In genomic region chr7:41481353-41481752, GRCh38 we compare ENCODE assay signal across 25 cellular contexts.
DNase-seq lines count a peak whose midpoint lies in the region; ATAC-seq and TF ChIP-seq lines count a peak whose summit lies in the region.
"Had no signal": no experiment of that assay in that cellular context is flagged by ENCODE, and none has a peak within 500 bp of the region (broad histone marks: within the 10 kb centered on the region; RNA-seq: fewer than 3 reads in every experiment).

No MANE protein-coding gene starts in this region.

- H3K4me1 ChIP-seq in adipocyte (ENCODE audit: control insufficient read depth, insufficient read depth, low read length): peaks cover 5% of the 10 kb centered on the region
- no peaks in the 10 kb centered on the region for H3K4me1 ChIP-seq in naive thymus-derived CD4-positive, alpha-beta T cell (ENCODE audit: control insufficient read depth in 2 of 2, insufficient read depth in 2 of 2, low read length in 2 of 2)
- H3K4me1 ChIP-seq: BE2C, SJCRH30 had no signal

- H3K27me3 Mint-ChIP-seq in activated T-cell treated with anti-CD3 and anti-CD28 coated beads, Interleukin-2, amount 50 U/mL, for 4 hours (ENCODE audit: low read depth): no peaks in the 10 kb centered on the region
- H3K27me3 Mint-ChIP-seq in naive thymus-derived CD4-positive, alpha-beta T cell: peaks cover 0 to 4% (median 0%) of the 10 kb centered on the region in 5 donors
- H3K27me3 Mint-ChIP-seq: CD8-positive, alpha-beta memory T cell had no signal

- no peak overlapping the region for H3K4me3 Mint-ChIP-seq in activated T-cell treated with anti-CD3 and anti-CD28 coated beads, Interleukin-2, amount 50 U/mL, for 4 hours
- H3K4me3 Mint-ChIP-seq in naive thymus-derived CD4-positive, alpha-beta T cell: no peak overlapping the region
- H3K4me3 Mint-ChIP-seq: CD14-positive monocyte; CD8-positive, alpha-beta memory T cell had no signal

- no peaks in the 10 kb centered on the region for H3K27me3 ChIP-seq in adipocyte (replicated peaks; ENCODE audit: control insufficient read depth, insufficient read depth, low read length)
- H3K27me3 ChIP-seq in naive thymus-derived CD4-positive, alpha-beta T cell (ENCODE audit: control insufficient read depth in 2 of 2, insufficient read depth in 2 of 2, low read length in 2 of 2): no peaks in the 10 kb centered on the region
- H3K27me3 ChIP-seq: BE2C, SJCRH30 had no signal

- CTCF ChIA-PET in GM10248 (lab: Yijun Ruan, JAX): no interaction called here
- CTCF ChIA-PET in naive thymus-derived CD4-positive, alpha-beta T cell (lab: Charles Lee): no interaction called here

- no peak for ATAC-seq in activated T-cell treated with anti-CD3 and anti-CD28 coated beads, Interleukin-2, amount 50 U/mL, for 4 hours
- ATAC-seq in naive thymus-derived CD4-positive, alpha-beta T cell: no peak
- ATAC-seq: HepG2, K562, Right ventricle myocardium inferior had no signal

- H3K36me3 Mint-ChIP-seq in activated T-cell treated with anti-CD3 and anti-CD28 coated beads, Interleukin-2, amount 50 U/mL, for 4 hours (ENCODE audit: insufficient read depth): no peaks in the 10 kb centered on the region
- no peaks in the 10 kb centered on the region for H3K36me3 Mint-ChIP-seq in naive thymus-derived CD4-positive, alpha-beta T cell
- H3K36me3 Mint-ChIP-seq: CD14-positive monocyte; CD8-positive, alpha-beta memory T cell had no signal

- no peak overlapping the region for H3K27ac Mint-ChIP-seq in naive thymus-derived CD4-positive, alpha-beta T cell
- H3K27ac Mint-ChIP-seq: CD14-positive monocyte; CD8-positive, alpha-beta memory T cell had no signal

- H3K4me3 ChIP-seq in AG10803 (ENCODE audit: low read length) (no peak overlapping the region), adipocyte (ENCODE audit: low read length) (no peak overlapping the region)
- H3K4me3 ChIP-seq in naive thymus-derived CD4-positive, alpha-beta T cell (ENCODE audit: low read length): no peak overlapping the region
- H3K4me3 ChIP-seq: K562, PC-9, SJCRH30 had no signal

- DNase-seq in AG10803 (ENCODE audit: low read depth): peak; percentile 43
- DNase-seq in adipocyte (ENCODE audit: low read depth): peak; percentile 84
- peak; percentile 74 for DNase-seq in fibroblast of gingiva (ENCODE audit: low read depth)
- DNase-seq in iris pigment epithelial cell (ENCODE audit: low read depth): peak; percentile 71
- no peak for DNase-seq in GOT3 (lab: John Stamatoyannopoulos, UW)
- no peak for DNase-seq in activated T-cell treated with anti-CD3 and anti-CD28 coated beads, Interleukin-2, amount 50 U/mL, for 4 hours
- DNase-seq in GM10248 (ENCODE audit: extremely low spot score): no peak
- no peak for DNase-seq in naive thymus-derived CD4-positive, alpha-beta T cell
- DNase-seq: BE2C; CD8-positive, alpha-beta memory T cell; DMS79 treated with DMSO at 0.1 percent for 48 hours; Kasumi-1; NCI-H1105 treated with DMSO at 0.1 percent for 48 hours; NCI-H146; NCI-H1930; NCI-H2107; NCI-H446; NCI-H524 treated with DMSO at 0.1 percent for 48 hours; NCI-H82; PC-9; SJCRH30 had no signal

- no peak overlapping the region for H3K9ac ChIP-seq in adipocyte (ENCODE audit: low read length)

- H3K4me1 Mint-ChIP-seq in activated T-cell treated with anti-CD3 and anti-CD28 coated beads, Interleukin-2, amount 50 U/mL, for 4 hours (ENCODE audit: low read depth): no peaks in the 10 kb centered on the region
- H3K4me1 Mint-ChIP-seq in naive thymus-derived CD4-positive, alpha-beta T cell: no peaks in the 10 kb centered on the region
- H3K4me1 Mint-ChIP-seq: CD8-positive, alpha-beta memory T cell had no signal

- no peaks in the 10 kb centered on the region for H3K9me3 Mint-ChIP-seq in activated T-cell treated with anti-CD3 and anti-CD28 coated beads, Interleukin-2, amount 50 U/mL, for 4 hours
- peaks cover 0 to 14% (median 5%) of the 10 kb centered on the region in 11 donors for H3K9me3 Mint-ChIP-seq in naive thymus-derived CD4-positive, alpha-beta T cell

- no peaks in the 10 kb centered on the region for H3K36me3 ChIP-seq in adipocyte (ENCODE audit: control insufficient read depth, insufficient read depth, low read length, severe bottlenecking)
- H3K36me3 ChIP-seq in naive thymus-derived CD4-positive, alpha-beta T cell (ENCODE audit: control insufficient read depth in 2 of 3, insufficient read depth in 3 of 3, low read length in 3 of 3): no peaks in the 10 kb centered on the region
- H3K36me3 ChIP-seq: BE2C, SJCRH30 had no signal

- no peak for TF ChIP-seq CTCF in AG10803 (conservative IDR thresholded peaks at IDR 0.05; ENCODE audit: low read length)
- TF ChIP-seq CTCF in GM10248 (IDR thresholded peaks at IDR 0.05; ENCODE audit: control extremely low read depth, extremely low read depth, low read depth, missing control alignments): no peak

- no peak overlapping the region for H3K27ac ChIP-seq in naive thymus-derived CD4-positive, alpha-beta T cell (ENCODE audit: low read depth, low read length)
- H3K27ac ChIP-seq: PC-9, SJCRH30 had no signal

- intact Hi-C loops in naive thymus-derived CD4-positive, alpha-beta T cell (cut with micrococcal nuclease): no loop called here

- peaks cover 10% of the 10 kb centered on the region for H3K9me3 ChIP-seq in adipocyte (ENCODE audit: control insufficient read depth, low read length)
- H3K9me3 ChIP-seq in naive thymus-derived CD4-positive, alpha-beta T cell (ENCODE audit: control insufficient read depth in 2 of 3, low read length in 3 of 3): no peaks in the 10 kb centered on the region
- H3K9me3 ChIP-seq: BE2C, SJCRH30 had no signal

- POLR2A ChIA-PET in GM10248 (lab: Yijun Ruan, JAX): no interaction called here
- POLR2A ChIA-PET in naive thymus-derived CD4-positive, alpha-beta T cell (lab: Charles Lee): no interaction called here

Comparison
In these comparisons a context has a peak if more than half of its experiments do, and no peak if none do; other contexts are left out.
1. DNase-seq: peak in AG10803 (single experiment), adipocyte (single experiment), fibroblast of gingiva (single experiment) and iris pigment epithelial cell (single experiment); none in GOT3 (single experiment), activated T-cell treated with anti-CD3 and anti-CD28 coated beads, Interleukin-2, amount 50 U/mL, for 4 hours (single experiment), GM10248 (single experiment) and naive thymus-derived CD4-positive, alpha-beta T cell (0 of 9).